Comparison of ENCODE assay signal across 1 cellular context in genomic region chr2:39124000-39124769, GRCh38.
TF ChIP-seq lines count a peak whose summit lies in the region.

No MANE protein-coding gene starts in this region.

TF ChIP-seq in GM12878, 131 proteins besides CTCF, POLR2A, EP300 and RAD21 (continued from another document):
- no peak for TF ChIP-seq FOS (IDR thresholded peaks at IDR 0.05; ENCODE audit: borderline replicate concordance, extremely low read depth, insufficient read length)
- no peak; the same call in none of the 2 replicates for TF ChIP-seq MAX (IDR thresholded peaks at IDR 0.05; ENCODE audit: low read depth, low read length)
- TF ChIP-seq NFIC (IDR thresholded peaks at IDR 0.05; ENCODE audit: low read depth, low read length) = no peak
